In genomic region chr10:7833210-7833609, GRCh38 we compare ENCODE assay signal across 28 cellular contexts.
"Had no signal": no experiment of that assay in that cellular context is flagged by ENCODE, and none has a peak within 500 bp of the region (broad histone marks: within the 10 kb centered on the region; RNA-seq: fewer than 3 reads in every experiment).

No MANE protein-coding gene starts in this region.

- H3K4me3 Mint-ChIP-seq: stimulated activated effector memory CD8-positive, alpha-beta T cell treated with anti-CD3 and anti-CD28 coated beads, Interleukin-12 subunit alpha, Interleukin-12 subunit beta, amount 100 ng/mL, for 72 hours; stimulated activated memory B cell treated with anti-CD40 and anti-IgM and Interleukin-4, amounts not matched to agents 10 μg/mL and 1 μg/mL and 100 μg/mL, for 72 hours; stimulated activated naive B cell treated with anti-CD40 and anti-IgM and Interleukin-4, amounts not matched to agents 10 μg/mL and 1 μg/mL and 100 μg/mL, for 72 hours; stimulated activated naive CD8-positive, alpha-beta T cell treated with anti-CD3 and anti-CD28 coated beads, Interleukin-15, amount 100 ng/mL, for 72 hours; stimulated activated naive CD8-positive, alpha-beta T cell treated with anti-CD3 and anti-CD28 coated beads, Interleukin-15, Interleukin-2, amounts not matched to agents 100 ng/mL and 50 ng/mL, for 24 hours; type B pancreatic cell had no signal

- H3K9me3 ChIP-seq: stomach, suprapubic skin, testis, thoracic aorta, thyroid gland, tibial artery, tibial nerve, transverse colon, upper lobe of left lung, upper lobe of right lung, uterus, vagina had no signal

- H3K27me3 Mint-ChIP-seq: stimulated activated memory B cell treated with anti-CD40 and anti-IgM and Interleukin-4, amounts not matched to agents 10 μg/mL and 1 μg/mL and 100 μg/mL, for 72 hours; stimulated activated naive B cell treated with anti-CD40 and anti-IgM and Interleukin-4, amounts not matched to agents 10 μg/mL and 1 μg/mL and 100 μg/mL, for 72 hours; stimulated activated naive CD8-positive, alpha-beta T cell treated with anti-CD3 and anti-CD28 coated beads, Interleukin-15, amount 100 ng/mL, for 72 hours; stimulated activated naive CD8-positive, alpha-beta T cell treated with anti-CD3 and anti-CD28 coated beads, Interleukin-15, Interleukin-2, amounts not matched to agents 100 ng/mL and 50 ng/mL, for 24 hours; type B pancreatic cell had no signal

- H3K36me3 ChIP-seq: thoracic aorta, thyroid gland, transverse colon, upper lobe of right lung, uterus, vagina had no signal

- H3K27ac Mint-ChIP-seq: stimulated activated effector memory CD8-positive, alpha-beta T cell treated with anti-CD3 and anti-CD28 coated beads, Interleukin-12 subunit alpha, Interleukin-12 subunit beta, amount 100 ng/mL, for 72 hours; stimulated activated memory B cell treated with anti-CD40 and anti-IgM and Interleukin-4, amounts not matched to agents 10 μg/mL and 1 μg/mL and 100 μg/mL, for 72 hours; stimulated activated naive B cell treated with anti-CD40 and anti-IgM and Interleukin-4, amounts not matched to agents 10 μg/mL and 1 μg/mL and 100 μg/mL, for 72 hours; stimulated activated naive CD8-positive, alpha-beta T cell treated with anti-CD3 and anti-CD28 coated beads, Interleukin-15, Interleukin-2, amounts not matched to agents 100 ng/mL and 50 ng/mL, for 24 hours; type B pancreatic cell had no signal

- ATAC-seq: stimulated activated effector memory CD8-positive, alpha-beta T cell treated with anti-CD3 and anti-CD28 coated beads, Interleukin-12 subunit alpha, Interleukin-12 subunit beta, amount 100 ng/mL, for 72 hours; stimulated activated memory B cell treated with anti-CD40 and anti-IgM and Interleukin-4, amounts not matched to agents 10 μg/mL and 1 μg/mL and 100 μg/mL, for 72 hours; stimulated activated naive B cell treated with anti-CD40 and anti-IgM and Interleukin-4, amounts not matched to agents 10 μg/mL and 1 μg/mL and 100 μg/mL, for 72 hours; stimulated activated naive CD8-positive, alpha-beta T cell treated with anti-CD3 and anti-CD28 coated beads, Interleukin-15, amount 100 ng/mL, for 72 hours; stimulated activated naive CD8-positive, alpha-beta T cell treated with anti-CD3 and anti-CD28 coated beads, Interleukin-15, Interleukin-2, amounts not matched to agents 100 U/mL and 50 U/mL, for 24 hours; upper lobe of right lung had no signal

- H3K27ac ChIP-seq: stomach, suprapubic skin, testis, thoracic aorta, thyroid gland, tibial artery, tibial nerve, transverse colon, upper lobe of left lung, upper lobe of right lung, uterus, vagina had no signal

- H3K4me3 ChIP-seq: stomach, suprapubic skin, testis, thoracic aorta, thyroid gland, tibial artery, tibial nerve, transverse colon, upper lobe of left lung, upper lobe of right lung, uterus, vagina had no signal

- H3K27me3 ChIP-seq: stomach, suprapubic skin, testis, thyroid gland, tibial artery, tibial nerve, transverse colon, upper lobe of left lung, upper lobe of right lung, uterus, vagina had no signal

- DNase-seq: stimulated activated CD4-positive, alpha-beta T cell treated with anti-CD3 and anti-CD28 coated beads, Interleukin-2, amount 100 ng/mL, for 48 hours; stimulated activated CD4-positive, alpha-beta T cell treated with anti-CD3 and anti-CD28 coated beads, Interleukin-4, amount 100 ng/mL, for 1 hour; stimulated activated CD4-positive, alpha-beta T cell treated with anti-CD3 and anti-CD28 coated beads, Interleukin-4, amount 100 ng/mL, for 24 hours; stimulated activated CD4-positive, alpha-beta T cell treated with anti-CD3 and anti-CD28 coated beads, Interleukin-4, amount 100 ng/mL, for 4 hours; stimulated activated CD8-positive, alpha-beta memory T cell treated with anti-CD3 and anti-CD28 coated beads, Interleukin-4, amount 100 ng/mL, for 48 hours; stimulated activated naive B cell treated with anti-CD40 and anti-IgM and Interleukin-4, amounts not matched to agents 10 μg/mL and 1 μg/mL and 100 μg/mL, for 72 hours; stimulated activated naive CD4-positive, alpha-beta T cell; stimulated activated naive CD4-positive, alpha-beta T cell treated with Interleukin-2 at 50 U/mL for 16 hours; stimulated activated naive CD8-positive, alpha-beta T cell treated with anti-CD3 and anti-CD28 coated beads, Interleukin-15, amount 100 ng/mL, for 72 hours; stimulated activated naive CD8-positive, alpha-beta T cell treated with anti-CD3 and anti-CD28 coated beads, Interleukin-15, Interleukin-2, amounts not matched to agents 100 U/mL and 50 U/mL, for 24 hours; stomach; substantia nigra; testis; thyroid gland; tibial artery; transverse colon; trophoblast cell; upper lobe of left lung; upper lobe of right lung; uterus had no signal

- H3K4me1 ChIP-seq: suprapubic skin, testis, thyroid gland, upper lobe of right lung, uterus, vagina had no signal
